In the genomic region with DNA sequence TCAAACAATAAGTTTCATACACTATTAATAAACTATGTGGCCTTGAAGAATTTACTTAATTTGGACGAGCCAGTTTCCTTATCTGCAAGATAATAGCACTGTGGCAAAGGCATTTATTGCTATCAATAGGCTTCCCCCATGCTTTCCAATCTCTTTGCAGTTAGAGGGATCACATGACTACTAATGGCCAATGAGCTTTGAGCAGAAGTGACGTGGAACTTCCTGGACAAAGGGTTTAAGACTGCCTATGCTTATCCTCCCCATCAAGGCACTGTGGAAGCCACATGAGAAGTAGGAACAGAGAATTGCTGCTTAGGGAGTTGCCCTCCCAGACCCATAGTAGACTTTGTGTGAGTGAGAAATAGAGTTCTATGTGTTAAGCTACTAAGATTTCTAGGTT, we compare ENCODE assay signal across 2 cellular contexts.
TF ChIP-seq lines count a peak whose summit lies in the region.

No MANE protein-coding gene starts in this region.

TF ChIP-seq in HCT116, 20 proteins besides CTCF, POLR2A, EP300 and RAD21:
- TF ChIP-seq EZH2phosphoT487 (IDR thresholded peaks at IDR 0.05; ENCODE audit: borderline replicate concordance) = no peak
- no peak for TF ChIP-seq CBX3 (IDR thresholded peaks at IDR 0.05; ENCODE audit: low read depth)
- no peak for TF ChIP-seq EGR1 (IDR thresholded peaks at IDR 0.05; ENCODE audit: low read depth)
- TF ChIP-seq JUND (IDR thresholded peaks at IDR 0.05) = no peak
- no peak for TF ChIP-seq ELF1 (IDR thresholded peaks at IDR 0.05; ENCODE audit: borderline replicate concordance, low read depth)
- TF ChIP-seq FOSL1 (IDR thresholded peaks at IDR 0.05; ENCODE audit: low read depth) = no peak
- TF ChIP-seq ZNF274 (IDR thresholded peaks at IDR 0.05; ENCODE audit: low read depth, low read length) = no peak
- no peak for TF ChIP-seq POLR2AphosphoS5 (IDR thresholded peaks at IDR 0.05; ENCODE audit: low read depth, low read length)
- no peak for TF ChIP-seq TCF7L2 (IDR thresholded peaks at IDR 0.05; ENCODE audit: borderline replicate concordance, extremely low read depth, insufficient read depth, insufficient read length)
- TF ChIP-seq SIN3A (IDR thresholded peaks at IDR 0.05; ENCODE audit: low read depth) = no peak
- no peak for TF ChIP-seq SP1 (IDR thresholded peaks at IDR 0.05; ENCODE audit: low read depth)
- TF ChIP-seq REST (IDR thresholded peaks at IDR 0.05; ENCODE audit: low read depth) = no peak

TF ChIP-seq in endothelial cell of umbilical vein, 7 proteins besides CTCF, POLR2A, EP300 and RAD21:
- TF ChIP-seq FOS (IDR thresholded peaks at IDR 0.05; ENCODE audit: borderline replicate concordance, insufficient read depth, low read length) (no peak), POLR2AphosphoS5 (IDR thresholded peaks at IDR 0.05; ENCODE audit: insufficient read depth, low read depth, low read length) (no peak), JUN (IDR thresholded peaks at IDR 0.05; ENCODE audit: borderline replicate concordance, insufficient read depth, insufficient read length, low read depth) (no peak), GATA2 (IDR thresholded peaks at IDR 0.05; ENCODE audit: insufficient read depth, insufficient read length, low read depth, low read length) (no peak), MYC (IDR thresholded peaks at IDR 0.05; ENCODE audit: low read depth, low read length) (no peak), EZH2 (IDR thresholded peaks at IDR 0.05; ENCODE audit: borderline replicate concordance, low read depth, low read length, severe bottlenecking) (no peak)
- TF ChIP-seq, protein P1, sequence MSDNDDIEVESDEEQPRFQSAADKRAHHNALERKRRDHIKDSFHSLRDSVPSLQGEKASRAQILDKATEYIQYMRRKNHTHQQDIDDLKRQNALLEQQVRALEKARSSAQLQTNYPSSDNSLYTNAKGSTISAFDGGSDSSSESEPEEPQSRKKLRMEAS (IDR thresholded peaks at IDR 0.05; ENCODE audit: insufficient read depth, insufficient read length) = no peak
